Comparison of ENCODE assay signal across 24 cellular contexts in the genomic region with DNA sequence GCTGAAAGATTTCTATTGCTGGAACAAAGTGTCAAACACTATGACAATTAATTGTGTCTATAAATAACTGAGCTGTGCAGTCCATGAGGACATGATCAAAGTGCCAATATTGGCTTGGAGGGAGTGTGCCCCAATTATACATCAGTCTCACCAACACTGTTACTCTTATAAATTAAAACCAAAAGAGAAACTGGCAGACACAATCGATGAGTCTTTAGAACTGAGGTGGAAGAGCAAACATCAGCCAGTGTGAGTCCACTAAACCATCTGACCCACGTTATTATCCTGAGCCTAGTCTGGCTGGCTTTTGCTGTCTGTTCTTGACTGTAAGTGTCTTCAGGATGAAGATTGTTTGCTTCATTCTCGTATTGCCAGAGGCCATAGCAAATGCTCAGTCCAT.
DNase-seq lines count a peak whose midpoint lies in the region; ATAC-seq, FAIRE-seq and TF ChIP-seq lines count a peak whose summit lies in the region.
"Had no signal": no experiment of that assay in that cellular context is flagged by ENCODE, and none has a peak within 500 bp of the region (broad histone marks: within the 10 kb centered on the region; RNA-seq: fewer than 3 reads in every experiment).

No MANE protein-coding gene starts in this region.

- no peak overlapping the region for H3K4me2 ChIP-seq in HepG2 (ENCODE audit: low read depth, low read length)
- H3K4me2 ChIP-seq: A549 had no signal

- H3K36me3 ChIP-seq in right lobe of liver (no peaks in the 10 kb centered on the region), HepG2 (replicated peaks in 1 of 2; ENCODE audit: control insufficient read depth in 1 of 2, insufficient read depth in 2 of 2, low read length in 2 of 2) (no peaks in the 10 kb centered on the region), brain microvascular endothelial cell (replicated peaks) (no peaks in the 10 kb centered on the region)
- H3K36me3 ChIP-seq: BLaER1 treated with 17β-estradiol and CSF1 and Interleukin-3, amounts not matched to agents 10 nM and 100 nM had no signal

- WGBS in right lobe of liver (ENCODE audit: insufficient coverage, low coverage, low lambda C conversion rate, missing lambda C conversion rate), result 46% methylated on average over 3 of the region's 3 CpGs
- WGBS in HepG2 (ENCODE audit: low lambda C conversion rate), result 18% methylated on average over 3 of the region's 3 CpGs

- no peaks in the 10 kb centered on the region for H3K79me2 ChIP-seq in HepG2 (ENCODE audit: insufficient read depth, low read length)

- POLR2A ChIA-PET in HepG2 (lab: Yijun Ruan, JAX), result no interaction called here

- no peak overlapping the region for H3K27ac ChIP-seq in right lobe of liver
- no peak overlapping the region for H3K27ac ChIP-seq in HepG2 (ENCODE audit: extremely low read length, insufficient read depth, low read length)
- H3K27ac ChIP-seq in brain microvascular endothelial cell, result no peak overlapping the region
- H3K27ac ChIP-seq: 22Rv1; A549; BLaER1 treated with 17β-estradiol and CSF1 and Interleukin-3, amounts not matched to agents 10 nM and 100 nM; C4-2B had no signal

- BruUV-seq in HepG2 (replicated peaks; lab: Mats Ljungman, UMichigan), result no TSS peak

- H3K4me3 ChIP-seq in right lobe of liver (no peak overlapping the region), HepG2 (replicated peaks in 1 of 3; ENCODE audit: insufficient read depth in 1 of 3, low read depth in 2 of 3, low read length in 3 of 3) (no peak overlapping the region), brain microvascular endothelial cell (ENCODE audit: low read depth, low read length) (no peak overlapping the region)
- H3K4me3 ChIP-seq: A549; BLaER1 treated with 17β-estradiol and CSF1 and Interleukin-3, amounts not matched to agents 10 nM and 100 nM; GM12878 had no signal

- no peak overlapping the region for H3K9ac ChIP-seq in HepG2 (ENCODE audit: insufficient read depth, low read depth, low read length)
- H3K9ac ChIP-seq: BLaER1 treated with 17β-estradiol and CSF1 and Interleukin-3, amounts not matched to agents 10 nM and 100 nM had no signal

- in situ Hi-C loops in HepG2 (cut with HindIII; ENCODE audit: extremely low pct_ligation_motif_present, low pct_unique_long_range_greater_than_20kb) (no loop called here), brain microvascular endothelial cell (cut with HindIII; ENCODE audit: low pct_ligation_motif_present, low sequenced_read_pairs) (no loop called here)

- peak in 3 of 4 donors; percentile 19 to 73 (median 60) for ATAC-seq in right lobe of liver
- no peak for ATAC-seq in HepG2
- ATAC-seq in left lobe of liver, result peak; percentile 37
- ATAC-seq: A549; CD8-positive, alpha-beta T cell; GM12878 had no signal

- DNase-seq in NCI-H748 (lab: John Stamatoyannopoulos, UW; ENCODE audit: unreplicated experiment), result peak; percentile 24
- DNase-seq in NCI-H748 treated with DMSO at 0.1 percent for 48 hours (lab: John Stamatoyannopoulos, UW), result no peak
- DNase-seq in right lobe of liver, result no peak
- no peak for DNase-seq in HepG2 (ENCODE audit: low spot score)
- DNase-seq in NCI-H69 (lab: John Stamatoyannopoulos, UW), result peak; percentile 44
- DNase-seq in left lobe of liver (ENCODE audit: low spot score), result no peak
- no peak for DNase-seq in NCI-H1048 (lab: John Stamatoyannopoulos, UW)
- DNase-seq in brain microvascular endothelial cell, result no peak
- DNase-seq: AML-193; Caco-2; Calu3; CD4-positive, alpha-beta T cell; CD8-positive, alpha-beta T cell; DMS79 treated with DMSO at 0.1 percent for 48 hours; EL; GDM1 had no signal

- no peak for TF ChIP-seq CTCF in right lobe of liver (IDR thresholded peaks at IDR 0.05)
- no peak for TF ChIP-seq CTCF in HepG2 (CRISPR knock-in tag; IDR thresholded peaks at IDR 0.05)
- no peak for TF ChIP-seq CTCF in brain microvascular endothelial cell (IDR thresholded peaks at IDR 0.05; ENCODE audit: low read depth, low read length, missing control alignments)

- TF ChIP-seq EP300 in HepG2 (IDR thresholded peaks at IDR 0.05; ENCODE audit: low read depth in 2 of 2, low read length in 2 of 2) (no peak), HepG2 (CRISPR knock-in tag; IDR thresholded peaks at IDR 0.05; ENCODE audit: borderline replicate concordance) (no peak)

- H3K4me1 ChIP-seq in right lobe of liver (no peaks in the 10 kb centered on the region), HepG2 (ENCODE audit: insufficient read depth, low read length) (no peaks in the 10 kb centered on the region)
- H3K4me1 ChIP-seq: A549, Caco-2 had no signal

- H3K9me3 ChIP-seq in right lobe of liver, result no peaks in the 10 kb centered on the region
- H3K9me3 ChIP-seq in HepG2 (ENCODE audit: low read length), result peaks cover 5% of the 10 kb centered on the region; the same call in 1 of the 2 replicates
- H3K9me3 ChIP-seq: A549, Caco-2 had no signal

- TF ChIP-seq POLR2A in right lobe of liver (IDR thresholded peaks at IDR 0.05), result no peak
- no peak for TF ChIP-seq POLR2A in HepG2 (IDR thresholded peaks at IDR 0.05; ENCODE audit: insufficient read depth in 1 of 2, low read depth in 2 of 2, low read length in 2 of 2)

- no peak for TF ChIP-seq RAD21 in HepG2 (CRISPR knock-in tag; IDR thresholded peaks at IDR 0.05)

- H4K20me1 ChIP-seq in HepG2 (ENCODE audit: insufficient read depth, low read length), result no peaks in the 10 kb centered on the region
- H4K20me1 ChIP-seq: BLaER1 treated with 17β-estradiol and CSF1 and Interleukin-3, amounts not matched to agents 10 nM and 100 nM had no signal

- H2AFZ ChIP-seq in HepG2 (ENCODE audit: low read length), result no peak overlapping the region

- CTCF ChIA-PET in HepG2 (lab: Yijun Ruan, JAX; ENCODE audit: low intra/inter-chr PET ratio, low total read pairs), result no interaction called here

- intact Hi-C loops in right lobe of liver (cut with DNase I), result no loop called here
- intact Hi-C loops in HepG2 (cut with micrococcal nuclease; ENCODE audit: unreplicated experiment), result no loop called here

- no peak for FAIRE-seq in HepG2 (lab: Jason Lieb, UNC)
- FAIRE-seq: A549, D721Med, GM12878, GM12892, GM18507 had no signal

- H3K27me3 ChIP-seq in right lobe of liver (no peaks in the 10 kb centered on the region), HepG2 (ENCODE audit: control insufficient read depth in 1 of 2, insufficient read depth in 2 of 2, low read length in 2 of 2) (no peaks in the 10 kb centered on the region; a peak in 1 of 5 replicates), brain microvascular endothelial cell (replicated peaks) (no peaks in the 10 kb centered on the region)
- H3K27me3 ChIP-seq: BLaER1 treated with 17β-estradiol and CSF1 and Interleukin-3, amounts not matched to agents 10 nM and 100 nM had no signal

TF ChIP-seq in HepG2, 621 proteins besides CTCF, POLR2A, EP300 and RAD21:
- TF ChIP-seq ZMYM4 (CRISPR knock-in tag; IDR thresholded peaks at IDR 0.05) (no peak), FOXP1 (IDR thresholded peaks at IDR 0.05) (no peak), FOXP1 (CRISPR knock-in tag; IDR thresholded peaks at IDR 0.05) (no peak), CBX1 (IDR thresholded peaks at IDR 0.05; ENCODE audit: low read depth) (no peak), ZNF7 (CRISPR knock-in tag; IDR thresholded peaks at IDR 0.05) (no peak), CBX5 (CRISPR knock-in tag; IDR thresholded peaks at IDR 0.05; ENCODE audit: borderline replicate concordance) (no peak), ETV6 (CRISPR knock-in tag; conservative IDR thresholded peaks at IDR 0.05) (no peak), ZSCAN31 (CRISPR knock-in tag; IDR thresholded peaks at IDR 0.05; ENCODE audit: low read depth) (no peak), GABPA (IDR thresholded peaks at IDR 0.05; ENCODE audit: low read depth, low read length) (no peak), GABPA (CRISPR knock-in tag; IDR thresholded peaks at IDR 0.05; ENCODE audit: low read depth) (no peak), NR1H2 (CRISPR knock-in tag; IDR thresholded peaks at IDR 0.05; ENCODE audit: borderline replicate concordance, low read depth) (no peak), ISX (CRISPR knock-in tag; conservative IDR thresholded peaks at IDR 0.05) (no peak)
- TF ChIP-seq, protein P1, sequence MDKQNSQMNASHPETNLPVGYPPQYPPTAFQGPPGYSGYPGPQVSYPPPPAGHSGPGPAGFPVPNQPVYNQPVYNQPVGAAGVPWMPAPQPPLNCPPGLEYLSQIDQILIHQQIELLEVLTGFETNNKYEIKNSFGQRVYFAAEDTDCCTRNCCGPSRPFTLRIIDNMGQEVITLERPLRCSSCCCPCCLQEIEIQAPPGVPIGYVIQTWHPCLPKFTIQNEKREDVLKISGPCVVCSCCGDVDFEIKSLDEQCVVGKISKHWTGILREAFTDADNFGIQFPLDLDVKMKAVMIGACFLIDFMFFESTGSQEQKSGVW (CRISPR knock-in tag; IDR thresholded peaks at IDR 0.05; ENCODE audit: borderline replicate concordance), result no peak

Comparison
In these comparisons a context has a peak if more than half of its experiments do, and no peak if none do; other contexts are left out.
1. DNase-seq: peak in NCI-H748 (single experiment) and NCI-H69 (single experiment); none in NCI-H748 treated with DMSO at 0.1 percent for 48 hours (single experiment), right lobe of liver (0 of 3), HepG2 (single experiment), left lobe of liver (single experiment), NCI-H1048 (single experiment) and brain microvascular endothelial cell (single experiment).